8 cellular contexts compared by ENCODE assay signal in the genomic region with DNA sequence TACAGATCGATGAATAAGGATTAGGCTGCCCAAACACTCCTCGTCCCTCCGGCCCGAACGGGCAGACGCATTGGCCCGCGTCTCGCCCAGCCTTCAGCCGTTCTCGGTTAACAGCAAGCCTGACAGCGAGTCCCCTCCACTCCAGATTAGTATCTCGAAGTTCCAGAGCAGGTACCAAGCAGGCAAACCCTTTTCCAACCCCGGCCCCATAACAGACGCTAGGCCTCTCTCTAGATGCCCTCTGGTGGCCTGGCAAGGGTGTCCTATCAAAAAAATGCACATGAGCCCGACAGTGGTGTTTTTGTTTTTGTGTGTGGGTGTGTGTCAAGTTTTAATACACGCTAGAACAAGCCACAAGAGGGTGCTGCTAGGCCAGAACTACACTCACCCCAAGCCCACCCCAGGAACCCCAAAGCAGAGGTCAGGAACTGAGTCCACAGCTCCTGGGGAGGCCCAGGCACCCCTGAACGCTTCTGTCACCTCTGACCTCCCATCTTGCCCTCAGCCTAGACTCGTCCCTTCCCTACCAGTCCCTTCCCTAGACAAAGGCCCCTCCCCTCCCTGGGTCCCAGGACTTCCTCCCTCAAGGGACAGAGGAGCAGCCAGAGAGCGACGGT. TPM values are rescaled to one million over a fixed set of nuclear protein-coding genes. Genes with fewer than 3 reads are reported as not detected.
A peak's percentile ranks its signal among the peaks of the same experiment; 100 is the strongest.
DNase-seq lines count a peak whose midpoint lies in the region; ATAC-seq and TF ChIP-seq lines count a peak whose summit lies in the region.

No MANE protein-coding gene starts in this region.

- BruUV-seq in MCF 10A (replicated peaks; lab: Mats Ljungman, UMichigan) = no TSS peak

- peak overlapping the region; percentile 84 to 100 (median 98) for H3K27ac ChIP-seq in spleen

- H3K36me3 Mint-ChIP-seq in T-helper 17 cell (ENCODE audit: low read depth) = no peaks in the 10 kb centered on the region
- H3K36me3 Mint-ChIP-seq in MCF 10A (ENCODE audit: insufficient read depth, unreplicated experiment) = peaks cover 49% of the 10 kb centered on the region

- H3K4me3 ChIP-seq in spleen = peak overlapping the region; percentile 76 to 99 (median 95)

- intact Hi-C loops in MCF 10A (cut with micrococcal nuclease) (loop anchor here (1.0 to 5.0 kb wide), 4 partner anchors 39 to 230 kb away; a partner anchor contains a TSS), spleen (cut with DNase I; ENCODE audit: low total_unique reads) (no loop called here)

- H3K4me1 ChIP-seq in spleen = peaks cover 22 to 66% (median 48%) of the 10 kb centered on the region in 6 donors

- POLR2A ChIA-PET in MCF 10A (lab: Yijun Ruan, JAX) = interaction anchor here (1.0 to 5.7 kb wide), 9 partner anchors 8 to 94 kb away, joined by 3 to 72 read pairs (median 7); a partner anchor contains a TSS

- peaks cover 25% of the 10 kb centered on the region for H3K4me1 Mint-ChIP-seq in T-helper 17 cell
- peaks cover 17% of the 10 kb centered on the region for H3K4me1 Mint-ChIP-seq in MCF 10A (ENCODE audit: insufficient read depth, unreplicated experiment)

- peak; percentile 46 for ATAC-seq in HG02759 (IDR thresholded peaks at IDR 0.05; ENCODE audit: unreplicated experiment)
- peak; percentile 71 for ATAC-seq in T-helper 17 cell

- H3K27ac Mint-ChIP-seq in T-helper 17 cell (peak overlapping the region; percentile 95), MCF 10A (ENCODE audit: low read depth, unreplicated experiment) (peak overlapping the region; percentile 99)

- peaks cover 2% of the 10 kb centered on the region for H3K27me3 Mint-ChIP-seq in T-helper 17 cell
- H3K27me3 Mint-ChIP-seq in MCF 10A (ENCODE audit: insufficient read depth, unreplicated experiment) = no peaks in the 10 kb centered on the region

- H3K9me3 ChIP-seq in T-helper 17 cell (ENCODE audit: control insufficient read depth, low read length, poor library complexity, severe bottlenecking) (no peaks in the 10 kb centered on the region), spleen (no peaks in the 10 kb centered on the region)

- H3K4me3 Mint-ChIP-seq in T-helper 17 cell (peak overlapping the region; percentile 96), MCF 10A (ENCODE audit: unreplicated experiment) (peak overlapping the region; percentile 93)

- H3K36me3 ChIP-seq in spleen = peaks cover 0 to 48% (median 26%) of the 10 kb centered on the region in 6 donors

- TF ChIP-seq CTCF in MCF 10A (IDR thresholded peaks at IDR 0.05; ENCODE audit: unreplicated experiment) (peak; percentile 66), spleen (IDR thresholded peaks at IDR 0.05 in 8 of 11, conservative IDR thresholded peaks at IDR 0.05 in 3 of 11) (peak; percentile 50 to 88 (median 75))

- CTCF ChIA-PET in MCF 10A (lab: Yijun Ruan, JAX) = interaction anchor here (0.6 to 5.3 kb wide), 29 partner anchors 11 to 1855 kb away, joined by 3 to 55 read pairs (median 4); a partner anchor contains a TSS

- peak; percentile 68 for DNase-seq in NCI-H1436 (lab: John Stamatoyannopoulos, UW)
- no peak for DNase-seq in NCI-H1436 treated with DMSO at 0.1 percent for 48 hours (lab: John Stamatoyannopoulos, UW)
- peak; percentile 66 for DNase-seq in NCI-H128 (lab: John Stamatoyannopoulos, UW; ENCODE audit: unreplicated experiment)
- DNase-seq in T-helper 17 cell = peak; percentile 40 to 60 (median 57)
- DNase-seq in MCF 10A (ENCODE audit: unreplicated experiment) = peak; percentile 88
- peak; percentile 43 for DNase-seq in iPS-NIHi11 (ENCODE audit: low spot score)
- no peak for DNase-seq in spleen

- H3K27me3 ChIP-seq in spleen (replicated peaks in 1 of 7) = peaks cover 0 to 3% (median 0%) of the 10 kb centered on the region in 7 donors

- no peak for TF ChIP-seq POLR2A in spleen (IDR thresholded peaks at IDR 0.05)

- no peaks in the 10 kb centered on the region for H3K9me3 Mint-ChIP-seq in MCF 10A (ENCODE audit: unreplicated experiment)

- WGBS in spleen, 5 donors = 1 to 8% (median 2%) methylated on average over 6 to 21 of the region's 21 CpGs

RNA-seq across cellular contexts. Expression of a gene that starts 0.7 kb away (rescaled TPM):
- total RNA-seq in T-helper 17 cell = 100 to 1,000 TPM; 181 to 189 TPM
- total RNA-seq in MCF 10A (2022) = 78.0 and 81.4 TPM in 2 replicates
- 100 to 1,000 TPM in 4 of 7 donors, 10 to 100 TPM in 3; 83.3 to 216 (median 109) TPM for total RNA-seq in spleen
- polyA plus RNA-seq in spleen = 10 to 100 TPM; 46.7 to 79.9 (median 56.1) TPM

RNA-seq across cellular contexts. Expression of a gene that starts 8.9 kb away (rescaled TPM):
- total RNA-seq in T-helper 17 cell = 1 to 10 TPM in 1 of 2 donors, under 1 TPM in 1; 0.30 to 1.4 TPM
- total RNA-seq in MCF 10A (2022) = 58.7 and 67.0 TPM in 2 replicates
- 10 to 100 TPM in 1 of 7 donors, 1 to 10 TPM in 6; 2.4 to 13.0 (median 4.4) TPM for total RNA-seq in spleen
- 1 to 10 TPM; 1.2 to 3.5 (median 1.4) TPM for polyA plus RNA-seq in spleen

RNA-seq across cellular contexts. Expression of a gene that starts 37.4 kb away (rescaled TPM):
- total RNA-seq in T-helper 17 cell = 10 to 100 TPM; 75.3 to 77.0 TPM
- 62.8 and 78.3 TPM in 2 replicates for total RNA-seq in MCF 10A (2022)
- 10 to 100 TPM; 29.5 to 66.3 (median 42.5) TPM for total RNA-seq in spleen
- 100 to 1,000 TPM in 1 of 3 donors, 10 to 100 TPM in 2; 49.4 to 173 (median 72.7) TPM for polyA plus RNA-seq in spleen

Comparison
In these comparisons a context has a peak if more than half of its experiments do, and no peak if none do; other contexts are left out.
1. DNase-seq: peak in NCI-H1436 (single experiment), NCI-H128 (single experiment), T-helper 17 cell (3 of 3), MCF 10A (single experiment) and iPS-NIHi11 (single experiment); none in NCI-H1436 treated with DMSO at 0.1 percent for 48 hours (single experiment) and spleen (single experiment).